In the genomic region with DNA sequence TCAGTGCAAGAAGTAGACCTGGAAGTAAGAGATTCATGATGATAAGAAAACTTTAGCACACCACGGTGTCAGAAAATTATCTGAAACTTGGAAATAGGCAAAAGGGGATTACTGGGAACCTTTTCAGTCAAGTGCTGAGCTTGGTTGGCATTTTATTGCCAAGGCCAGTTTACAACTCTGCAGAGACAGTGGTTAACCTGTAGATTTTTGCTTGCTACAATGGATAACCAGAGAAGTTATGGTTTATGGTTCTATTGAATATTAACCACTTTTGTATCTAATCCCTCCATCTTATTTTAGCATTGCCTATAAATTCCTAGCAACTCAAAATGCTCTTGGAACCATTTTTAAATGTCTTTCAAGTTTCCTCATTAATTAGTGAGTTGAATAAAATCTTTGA, we compare ENCODE assay signal across 35 cellular contexts. TPM values are rescaled to one million over a fixed set of nuclear protein-coding genes. Genes with fewer than 3 reads are reported as not detected.
"Had no signal": no experiment of that assay in that cellular context is flagged by ENCODE, and none has a peak within 500 bp of the region (broad histone marks: within the 10 kb centered on the region; RNA-seq: fewer than 3 reads in every experiment).

No MANE protein-coding gene starts in this region.

- DNase-seq: Karpas-422, Kasumi-1, MG63, MM.1S, MV-4-11, NCI-H1048, NCI-H1092, NCI-H1092 treated with DMSO at 0.1 percent for 48 hours, NCI-H1105, NCI-H1105 treated with DMSO at 0.1 percent for 48 hours, NCI-H1417, NCI-H1417 treated with DMSO at 0.1 percent for 48 hours, NCI-H1436, NCI-H1436 treated with DMSO at 0.1 percent for 48 hours, NCI-H146, NCI-H1694, NCI-H1694 treated with DMSO at 0.1 percent for 48 hours, NCI-H187, NCI-H187 treated with DMSO at 0.1 percent for 48 hours, NCI-H1930, NCI-H2029, NCI-H2029 treated with DMSO at 0.1 percent for 48 hours, NCI-H2081, NCI-H2081 treated with DMSO at 0.1 percent for 48 hours, NCI-H2107, NCI-H2171, NCI-H2171 treated with DMSO at 0.1 percent for 48 hours, NCI-H2227 treated with DMSO at 0.1 percent for 48 hours, NCI-H226, NCI-H345, NCI-H446, NCI-H446 treated with DMSO at 0.1 percent for 48 hours, NCI-H510A had no signal

- H3K4me3 ChIP-seq: MG63 had no signal

- H3K36me3 ChIP-seq: MG63 had no signal

- H3K9me3 ChIP-seq: MG63 had no signal

RNA-seq across cellular contexts. Expression of a gene that starts 13.3 kb away (rescaled TPM):
- total RNA-seq: MCF 10A, NCI-H460 had no signal
